Comparison of ENCODE assay signal across 1 cellular context in the genomic region with DNA sequence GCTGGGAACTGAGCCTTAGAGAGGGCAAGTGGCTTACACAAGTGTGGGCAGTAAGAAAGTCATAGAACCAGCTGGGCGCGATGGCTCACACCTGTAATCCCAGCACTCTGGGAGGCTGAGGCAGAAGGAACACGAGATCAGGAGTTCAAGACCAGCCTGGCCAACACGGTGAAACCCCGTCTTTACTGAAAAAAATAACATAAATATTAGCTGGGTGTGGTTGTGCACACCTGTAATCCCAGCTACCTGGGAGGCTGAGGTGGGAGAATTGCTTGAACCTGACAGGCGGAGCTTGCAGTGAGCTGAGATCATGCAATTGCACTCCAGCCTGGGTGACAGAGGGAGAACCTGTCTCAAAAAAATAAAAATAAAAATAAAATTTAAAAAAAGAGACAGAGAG.
A peak's percentile ranks its signal among the peaks of the same experiment; 100 is the strongest.
TF ChIP-seq lines count a peak whose summit lies in the region.

No MANE protein-coding gene starts in this region.

TF ChIP-seq in GM12878, 131 proteins besides CTCF, POLR2A, EP300 and RAD21:
- TF ChIP-seq, protein P1, sequence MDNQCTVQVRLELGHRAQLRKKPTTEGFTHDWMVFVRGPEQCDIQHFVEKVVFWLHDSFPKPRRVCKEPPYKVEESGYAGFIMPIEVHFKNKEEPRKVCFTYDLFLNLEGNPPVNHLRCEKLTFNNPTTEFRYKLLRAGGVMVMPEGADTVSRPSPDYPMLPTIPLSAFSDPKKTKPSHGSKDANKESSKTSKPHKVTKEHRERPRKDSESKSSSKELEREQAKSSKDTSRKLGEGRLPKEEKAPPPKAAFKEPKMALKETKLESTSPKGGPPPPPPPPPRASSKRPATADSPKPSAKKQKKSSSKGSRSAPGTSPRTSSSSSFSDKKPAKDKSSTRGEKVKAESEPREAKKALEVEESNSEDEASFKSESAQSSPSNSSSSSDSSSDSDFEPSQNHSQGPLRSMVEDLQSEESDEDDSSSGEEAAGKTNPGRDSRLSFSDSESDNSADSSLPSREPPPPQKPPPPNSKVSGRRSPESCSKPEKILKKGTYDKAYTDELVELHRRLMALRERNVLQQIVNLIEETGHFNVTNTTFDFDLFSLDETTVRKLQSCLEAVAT (IDR thresholded peaks at IDR 0.05) = peak; percentile 52; the same call in 1 of the 2 replicates
- TF ChIP-seq HDGF (IDR thresholded peaks at IDR 0.05) (peak; percentile 52; the same call in 1 of the 2 replicates), POLR2AphosphoS5 (IDR thresholded peaks at IDR 0.05; ENCODE audit: low read length) (0 out of 2 replicates have a peak, but pooled peaks have one; percentile 25)
